In genomic region chrX:71365876-71366673, GRCh38 we compare ENCODE assay signal across 8 cellular contexts.
A peak's percentile ranks its signal among the peaks of the same experiment; 100 is the strongest.
DNase-seq lines count a peak whose midpoint lies in the region; ATAC-seq lines count a peak whose summit lies in the region.

TSS of gene TAF1 (plus strand) at chrX:71366357. CDS start at chrX:71366375, 18 bp downstream.

- ATAC-seq in GM19372 (IDR thresholded peaks at IDR 0.05; ENCODE audit: low read depth, unreplicated experiment) (peak; percentile 88), HG03558 (IDR thresholded peaks at IDR 0.05; ENCODE audit: extremely low read depth, unreplicated experiment) (peak; percentile 85)

- peak; percentile 39 to 92 (median 84) for DNase-seq in C1 segment of cervical spinal cord (lab: John Stamatoyannopoulos, UW)
- DNase-seq in NCI-H748 treated with DMSO at 0.1 percent for 48 hours (lab: John Stamatoyannopoulos, UW): peak; percentile 93
- peak; percentile 61 to 87 for DNase-seq in activated CD4-positive, alpha-beta T cell treated with anti-CD3 and anti-CD28 coated beads, Interleukin-2, amount 50 U/mL, for 24 hours (ENCODE audit: low read depth in 1 of 2, low spot score in 1 of 2)
- peak; percentile 97 for DNase-seq in dedifferentiated amniotic fluid mesenchymal stem cell (ENCODE audit: extremely low spot score)
- DNase-seq in left kidney (ENCODE audit: low read depth, low spot score): peak; percentile 98
- DNase-seq in stimulated activated CD4-positive, alpha-beta T cell treated with anti-CD3 and anti-CD28 coated beads, Interleukin-2, amount 100 ng/mL, for 24 hours: peak; percentile 85 to 88

Comparison
In these comparisons a context has a peak if more than half of its experiments do, and no peak if none do; other contexts are left out.
1. Peak in every context shown above with its lines: DNase-seq and ATAC-seq.